In genomic region chr14:99603471-99603933, GRCh38 we compare ENCODE assay signal across 1 cellular context.
A peak's percentile ranks its signal among the peaks of the same experiment; 100 is the strongest.
TF ChIP-seq lines count a peak whose summit lies in the region.

No MANE protein-coding gene starts in this region.

TF ChIP-seq in HepG2, 621 proteins besides CTCF, POLR2A, EP300 and RAD21 (continued from another document and continues in another):
- peak; percentile 68; the same call in 1 of the 2 replicates for TF ChIP-seq ZNF230 (CRISPR knock-in tag; IDR thresholded peaks at IDR 0.05)
- TF ChIP-seq TOPORS (CRISPR knock-in tag; IDR thresholded peaks at IDR 0.05), result peak; percentile 65; the same call in 1 of the 2 replicates
- TF ChIP-seq ZNF776 (CRISPR knock-in tag; IDR thresholded peaks at IDR 0.05), result peak; percentile 96; the same call in 1 of the 2 replicates
- TF ChIP-seq ZC3H4 (CRISPR knock-in tag; IDR thresholded peaks at IDR 0.05; ENCODE audit: borderline replicate concordance), result no peak
- TF ChIP-seq SKI (IDR thresholded peaks at IDR 0.05; ENCODE audit: partially characterized antibody), result no peak
- no peak for TF ChIP-seq ZSCAN29 (CRISPR knock-in tag; conservative IDR thresholded peaks at IDR 0.05)
- no peak for TF ChIP-seq ZNF33A (CRISPR knock-in tag; IDR thresholded peaks at IDR 0.05; ENCODE audit: borderline replicate concordance)
- peak; percentile 99 for TF ChIP-seq ZNF773 (CRISPR knock-in tag; IDR thresholded peaks at IDR 0.05; ENCODE audit: borderline replicate concordance)
- peak; percentile 97 for TF ChIP-seq MTF1 (CRISPR knock-in tag; IDR thresholded peaks at IDR 0.05)
- TF ChIP-seq YEATS4 (CRISPR knock-in tag; IDR thresholded peaks at IDR 0.05; ENCODE audit: borderline replicate concordance), result peak; percentile 69; the same call in 1 of the 2 replicates
- TF ChIP-seq, protein P1, sequence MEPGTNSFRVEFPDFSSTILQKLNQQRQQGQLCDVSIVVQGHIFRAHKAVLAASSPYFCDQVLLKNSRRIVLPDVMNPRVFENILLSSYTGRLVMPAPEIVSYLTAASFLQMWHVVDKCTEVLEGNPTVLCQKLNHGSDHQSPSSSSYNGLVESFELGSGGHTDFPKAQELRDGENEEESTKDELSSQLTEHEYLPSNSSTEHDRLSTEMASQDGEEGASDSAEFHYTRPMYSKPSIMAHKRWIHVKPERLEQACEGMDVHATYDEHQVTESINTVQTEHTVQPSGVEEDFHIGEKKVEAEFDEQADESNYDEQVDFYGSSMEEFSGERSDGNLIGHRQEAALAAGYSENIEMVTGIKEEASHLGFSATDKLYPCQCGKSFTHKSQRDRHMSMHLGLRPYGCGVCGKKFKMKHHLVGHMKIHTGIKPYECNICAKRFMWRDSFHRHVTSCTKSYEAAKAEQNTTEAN (CRISPR knock-in tag; conservative IDR thresholded peaks at IDR 0.05), result peak; percentile 98
- no peak for TF ChIP-seq TFAP4 (IDR thresholded peaks at IDR 0.05; ENCODE audit: borderline replicate concordance, low read depth)
- no peak for TF ChIP-seq GPBP1L1 (CRISPR knock-in tag; IDR thresholded peaks at IDR 0.05)
- peak; percentile 99 for TF ChIP-seq ZNF724P (CRISPR knock-in tag; IDR thresholded peaks at IDR 0.05; ENCODE audit: borderline replicate concordance)
- peak; percentile 92 for TF ChIP-seq MED13 (CRISPR knock-in tag; IDR thresholded peaks at IDR 0.05)
- peak; percentile 85; the same call in 1 of the 2 replicates for TF ChIP-seq ZNF891 (CRISPR knock-in tag; IDR thresholded peaks at IDR 0.05)
- TF ChIP-seq, protein P2, sequence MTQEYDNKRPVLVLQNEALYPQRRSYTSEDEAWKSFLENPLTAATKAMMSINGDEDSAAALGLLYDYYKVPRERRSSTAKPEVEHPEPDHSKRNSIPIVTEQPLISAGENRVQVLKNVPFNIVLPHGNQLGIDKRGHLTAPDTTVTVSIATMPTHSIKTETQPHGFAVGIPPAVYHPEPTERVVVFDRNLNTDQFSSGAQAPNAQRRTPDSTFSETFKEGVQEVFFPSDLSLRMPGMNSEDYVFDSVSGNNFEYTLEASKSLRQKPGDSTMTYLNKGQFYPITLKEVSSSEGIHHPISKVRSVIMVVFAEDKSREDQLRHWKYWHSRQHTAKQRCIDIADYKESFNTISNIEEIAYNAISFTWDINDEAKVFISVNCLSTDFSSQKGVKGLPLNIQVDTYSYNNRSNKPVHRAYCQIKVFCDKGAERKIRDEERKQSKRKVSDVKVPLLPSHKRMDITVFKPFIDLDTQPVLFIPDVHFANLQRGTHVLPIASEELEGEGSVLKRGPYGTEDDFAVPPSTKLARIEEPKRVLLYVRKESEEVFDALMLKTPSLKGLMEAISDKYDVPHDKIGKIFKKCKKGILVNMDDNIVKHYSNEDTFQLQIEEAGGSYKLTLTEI (CRISPR knock-in tag; conservative IDR thresholded peaks at IDR 0.05), result peak; percentile 67; the same call in 1 of the 2 replicates
- peak; percentile 72; the same call in 1 of the 2 replicates for TF ChIP-seq ZNF430 (CRISPR knock-in tag; IDR thresholded peaks at IDR 0.05)
- peak; percentile 67 for TF ChIP-seq HDAC1 (CRISPR knock-in tag; IDR thresholded peaks at IDR 0.05)
- TF ChIP-seq NR1H2 (CRISPR knock-in tag; IDR thresholded peaks at IDR 0.05; ENCODE audit: borderline replicate concordance, low read depth), result peak; percentile 97
- TF ChIP-seq ZBTB10 (CRISPR knock-in tag; IDR thresholded peaks at IDR 0.05; ENCODE audit: borderline replicate concordance), result peak; percentile 93
- TF ChIP-seq HMG20A (CRISPR knock-in tag; IDR thresholded peaks at IDR 0.05; ENCODE audit: borderline replicate concordance), result no peak
- peak; percentile 71; the same call in 1 of the 2 replicates for TF ChIP-seq ZBTB14 (CRISPR knock-in tag; IDR thresholded peaks at IDR 0.05)
- TF ChIP-seq SP4 (CRISPR knock-in tag; IDR thresholded peaks at IDR 0.05), result 0 out of 2 replicates have a peak, but pooled peaks have one; percentile 27
- no peak for TF ChIP-seq EZH2 (conservative IDR thresholded peaks at IDR 0.05; ENCODE audit: low read depth, low read length)
- TF ChIP-seq ZNF33B (CRISPR knock-in tag; IDR thresholded peaks at IDR 0.05), result peak; percentile 80; the same call in 1 of the 2 replicates
- peak; percentile 67; the same call in 1 of the 2 replicates for TF ChIP-seq CAMTA2 (CRISPR knock-in tag; IDR thresholded peaks at IDR 0.05; ENCODE audit: borderline replicate concordance)
- TF ChIP-seq, protein P3, sequence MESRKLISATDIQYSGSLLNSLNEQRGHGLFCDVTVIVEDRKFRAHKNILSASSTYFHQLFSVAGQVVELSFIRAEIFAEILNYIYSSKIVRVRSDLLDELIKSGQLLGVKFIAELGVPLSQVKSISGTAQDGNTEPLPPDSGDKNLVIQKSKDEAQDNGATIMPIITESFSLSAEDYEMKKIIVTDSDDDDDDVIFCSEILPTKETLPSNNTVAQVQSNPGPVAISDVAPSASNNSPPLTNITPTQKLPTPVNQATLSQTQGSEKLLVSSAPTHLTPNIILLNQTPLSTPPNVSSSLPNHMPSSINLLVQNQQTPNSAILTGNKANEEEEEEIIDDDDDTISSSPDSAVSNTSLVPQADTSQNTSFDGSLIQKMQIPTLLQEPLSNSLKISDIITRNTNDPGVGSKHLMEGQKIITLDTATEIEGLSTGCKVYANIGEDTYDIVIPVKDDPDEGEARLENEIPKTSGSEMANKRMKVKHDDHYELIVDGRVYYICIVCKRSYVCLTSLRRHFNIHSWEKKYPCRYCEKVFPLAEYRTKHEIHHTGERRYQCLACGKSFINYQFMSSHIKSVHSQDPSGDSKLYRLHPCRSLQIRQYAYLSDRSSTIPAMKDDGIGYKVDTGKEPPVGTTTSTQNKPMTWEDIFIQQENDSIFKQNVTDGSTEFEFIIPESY (CRISPR knock-in tag; IDR thresholded peaks at IDR 0.05), result peak; percentile 49; the same call in 1 of the 2 replicates
- TF ChIP-seq EHMT2 (IDR thresholded peaks at IDR 0.05; ENCODE audit: borderline replicate concordance, low read depth, low read length), result no peak
- peak; percentile 96 for TF ChIP-seq ZNF468 (CRISPR knock-in tag; IDR thresholded peaks at IDR 0.05)
- TF ChIP-seq ZSCAN20 (CRISPR knock-in tag; IDR thresholded peaks at IDR 0.05; ENCODE audit: borderline replicate concordance), result peak; percentile 99; the same call in 1 of the 2 replicates
- TF ChIP-seq KDM5A (IDR thresholded peaks at IDR 0.05; ENCODE audit: borderline replicate concordance, low read length), result no peak
- TF ChIP-seq ZNF800 (CRISPR knock-in tag; IDR thresholded peaks at IDR 0.05), result peak; percentile 91
- peak; percentile 99; the same call in 1 of the 2 replicates for TF ChIP-seq ZNF558 (CRISPR knock-in tag; IDR thresholded peaks at IDR 0.05; ENCODE audit: borderline replicate concordance)
- TF ChIP-seq ZNF282 (IDR thresholded peaks at IDR 0.05; ENCODE audit: partially characterized antibody), result no peak
- TF ChIP-seq GABPA (IDR thresholded peaks at IDR 0.05; ENCODE audit: low read depth, low read length), result no peak
- no peak for TF ChIP-seq GABPA (CRISPR knock-in tag; IDR thresholded peaks at IDR 0.05; ENCODE audit: low read depth)
- TF ChIP-seq, protein P4, sequence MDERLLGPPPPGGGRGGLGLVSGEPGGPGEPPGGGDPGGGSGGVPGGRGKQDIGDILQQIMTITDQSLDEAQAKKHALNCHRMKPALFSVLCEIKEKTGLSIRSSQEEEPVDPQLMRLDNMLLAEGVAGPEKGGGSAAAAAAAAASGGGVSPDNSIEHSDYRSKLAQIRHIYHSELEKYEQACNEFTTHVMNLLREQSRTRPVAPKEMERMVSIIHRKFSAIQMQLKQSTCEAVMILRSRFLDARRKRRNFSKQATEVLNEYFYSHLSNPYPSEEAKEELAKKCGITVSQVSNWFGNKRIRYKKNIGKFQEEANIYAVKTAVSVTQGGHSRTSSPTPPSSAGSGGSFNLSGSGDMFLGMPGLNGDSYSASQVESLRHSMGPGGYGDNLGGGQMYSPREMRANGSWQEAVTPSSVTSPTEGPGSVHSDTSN (CRISPR knock-in tag; IDR thresholded peaks at IDR 0.05), result no peak
- no peak for TF ChIP-seq GATAD2A (CRISPR knock-in tag; IDR thresholded peaks at IDR 0.05)
- TF ChIP-seq ZNF317 (CRISPR knock-in tag; IDR thresholded peaks at IDR 0.05), result no peak
- no peak; the same call in 1 of the 2 replicates for TF ChIP-seq MXD4 (CRISPR knock-in tag; IDR thresholded peaks at IDR 0.05)
- no peak for TF ChIP-seq PAWR (CRISPR knock-in tag; IDR thresholded peaks at IDR 0.05; ENCODE audit: borderline replicate concordance)
- TF ChIP-seq NCOA5 (CRISPR knock-in tag; IDR thresholded peaks at IDR 0.05), result no peak
- no peak for TF ChIP-seq ZBTB7B (CRISPR knock-in tag; IDR thresholded peaks at IDR 0.05)
- 0 out of 2 replicates have a peak, but pooled peaks have one; percentile 49 for TF ChIP-seq FOXP4 (CRISPR knock-in tag; IDR thresholded peaks at IDR 0.05)
- TF ChIP-seq IRF2 (CRISPR knock-in tag; IDR thresholded peaks at IDR 0.05), result peak; percentile 19; the same call in 1 of the 2 replicates
- TF ChIP-seq ZKSCAN8 (CRISPR knock-in tag; IDR thresholded peaks at IDR 0.05; ENCODE audit: borderline replicate concordance), result no peak
- TF ChIP-seq MBNL3 (CRISPR knock-in tag; conservative IDR thresholded peaks at IDR 0.05), result no peak
